ENCODE assay signal across 18 cellular contexts in genomic region chr4:24645765-24646550, GRCh38.
DNase-seq lines count a peak whose midpoint lies in the region; ATAC-seq, FAIRE-seq and TF ChIP-seq lines count a peak whose summit lies in the region.
"Had no signal": no experiment of that assay in that cellular context is flagged by ENCODE, and none has a peak within 500 bp of the region (broad histone marks: within the 10 kb centered on the region; RNA-seq: fewer than 3 reads in every experiment).

No MANE protein-coding gene starts in this region.

- H3K79me2 ChIP-seq in fibroblast of lung (ENCODE audit: control insufficient read depth, insufficient read depth, low read length) = no peaks in the 10 kb centered on the region

- H4K20me1 ChIP-seq in fibroblast of lung (ENCODE audit: control insufficient read depth, extremely low read depth, insufficient read depth, low read length) = no peaks in the 10 kb centered on the region

- WGBS in small intestine, 3 donors = 39 to 48% (median 44%) methylated on average over 4 of the region's 4 CpGs

- no peak for FAIRE-seq in small intestine (lab: Jason Lieb, UNC)
- FAIRE-seq: A204.1, GM19239 had no signal

- H3K9me3 ChIP-seq in fibroblast of lung (ENCODE audit: control insufficient read depth, insufficient read depth, low read depth, low read length) = no peaks in the 10 kb centered on the region
- H3K9me3 ChIP-seq in small intestine (ENCODE audit: control insufficient read depth, low read depth) = no peaks in the 10 kb centered on the region
- H3K9me3 ChIP-seq: MG63 had no signal

- no peaks in the 10 kb centered on the region for H3K4me1 ChIP-seq in fibroblast of lung (ENCODE audit: control insufficient read depth, extremely low read depth, insufficient read depth, low read length)
- H3K4me1 ChIP-seq in small intestine (ENCODE audit: control insufficient read depth in 2 of 2, insufficient read depth in 1 of 2, low read depth in 1 of 2, low read length in 1 of 2) = peaks cover 0 to 3% of the 10 kb centered on the region in 2 donors

- peak; percentile 41 for ATAC-seq in Right ventricle myocardium superior (ENCODE audit: poor library complexity)
- ATAC-seq in left ventricle myocardium superior = no peak
- ATAC-seq in sciatic nerve = peak; percentile 41

- no peak overlapping the region for H2AFZ ChIP-seq in fibroblast of lung (ENCODE audit: low read length)

- H3K27me3 ChIP-seq in fibroblast of lung (ENCODE audit: control insufficient read depth, insufficient read depth, low read length) (no peaks in the 10 kb centered on the region), small intestine (ENCODE audit: control insufficient read depth in 2 of 2, insufficient read depth in 2 of 2, low read length in 2 of 2) (no peaks in the 10 kb centered on the region)
- H3K27me3 ChIP-seq: MG63 had no signal

- H3K4me2 ChIP-seq in fibroblast of lung (ENCODE audit: extremely low read depth, insufficient read depth, low read length) = peak overlapping the region; percentile 40
- H3K4me2 ChIP-seq: KMS-11 had no signal

- no peak overlapping the region for H3K4me3 ChIP-seq in fibroblast of lung (replicated peaks in 1 of 4; ENCODE audit: control extremely low read depth in 1 of 4, insufficient read depth in 1 of 4, low read depth in 3 of 4, low read length in 4 of 4)
- no peak overlapping the region for H3K4me3 ChIP-seq in small intestine (ENCODE audit: low read depth in 1 of 2, low read length in 2 of 2)

- intact Hi-C loops in Right ventricle myocardium superior (cut with DNase I) (no loop called here), left ventricle myocardium superior (cut with micrococcal nuclease) (no loop called here), sciatic nerve (cut with DNase I) (no loop called here)

- no peak for DNase-seq in Right ventricle myocardium superior
- no peak for DNase-seq in left ventricle myocardium superior
- peak; percentile 26 for DNase-seq in NCI-H69 (lab: John Stamatoyannopoulos, UW)
- DNase-seq in fibroblast of lung (ENCODE audit: low read depth in 2 of 2) = peak in 1 of 2 donors; percentile 55
- DNase-seq in sciatic nerve (ENCODE audit: low spot score) = no peak
- DNase-seq in activated effector memory CD4-positive, alpha-beta T cell treated with anti-CD3 and anti-CD28 coated beads, Interleukin-2, amount 50 U/mL, for 16 hours = no peak
- DNase-seq in small intestine = no peak
- no peak for DNase-seq in GOT3 (lab: John Stamatoyannopoulos, UW)
- DNase-seq: CD4-positive, CD25-positive, alpha-beta regulatory T cell; DMS79 treated with DMSO at 0.1 percent for 48 hours; GDM1; MG63; NCI-H1092 treated with DMSO at 0.1 percent for 48 hours; NCI-H187 treated with DMSO at 0.1 percent for 48 hours; SW 1271 had no signal

- no peak for TF ChIP-seq CTCF in fibroblast of lung (conservative IDR thresholded peaks at IDR 0.05 in 1 of 2, IDR thresholded peaks at IDR 0.05 in 1 of 2; ENCODE audit: low read depth in 1 of 2, low read length in 2 of 2)

- H3K9ac ChIP-seq in fibroblast of lung (ENCODE audit: insufficient read depth, low read length) = no peak overlapping the region
- H3K9ac ChIP-seq: KMS-11 had no signal

- H3K27ac ChIP-seq in fibroblast of lung (ENCODE audit: insufficient read depth, low read length) = no peak overlapping the region
- no peak overlapping the region for H3K27ac ChIP-seq in small intestine (ENCODE audit: low read depth in 1 of 2, low read length in 1 of 2)
- H3K27ac ChIP-seq: KMS-11 had no signal

- no peaks in the 10 kb centered on the region for H3K36me3 ChIP-seq in fibroblast of lung (ENCODE audit: control insufficient read depth, insufficient read depth, low read length)
- no peaks in the 10 kb centered on the region for H3K36me3 ChIP-seq in small intestine (ENCODE audit: control insufficient read depth in 2 of 2, insufficient read depth in 2 of 2, low read length in 2 of 2)
- H3K36me3 ChIP-seq: MG63 had no signal
